ENCODE assay signal across 1 cellular context in genomic region chr9:133058550-133059320, GRCh38.
TF ChIP-seq lines count a peak whose summit lies in the region.

No MANE protein-coding gene starts in this region.

TF ChIP-seq in K562, 482 proteins besides CTCF, POLR2A, EP300 and RAD21 (continued from another document and continues in another):
- TF ChIP-seq CHD7 (IDR thresholded peaks at IDR 0.05; ENCODE audit: low read depth, low read length), result no peak
- TF ChIP-seq THRB (CRISPR knock-in tag; conservative IDR thresholded peaks at IDR 0.05), result no peak
- TF ChIP-seq ZKSCAN8 (CRISPR knock-in tag; IDR thresholded peaks at IDR 0.05), result no peak
- TF ChIP-seq BHLHE40 (IDR thresholded peaks at IDR 0.05; ENCODE audit: low read length), result 0 out of 2 replicates have a peak, but pooled peaks have one; percentile 19
- TF ChIP-seq SMARCA4 (IDR thresholded peaks at IDR 0.05), result peak; percentile 56; the same call in 1 of the 2 replicates
- no peak for TF ChIP-seq HIVEP1 (CRISPR knock-in tag; IDR thresholded peaks at IDR 0.05)
- TF ChIP-seq POLR2AphosphoS5 (IDR thresholded peaks at IDR 0.05; ENCODE audit: control insufficient read depth, insufficient read depth, low read depth, low read length), result no peak
- TF ChIP-seq CEBPG (CRISPR knock-in tag; IDR thresholded peaks at IDR 0.05), result peak; percentile 92
- peak; percentile 89 to 92 for TF ChIP-seq CEBPG (tag; conservative IDR thresholded peaks at IDR 0.05 in 1 of 2, IDR thresholded peaks at IDR 0.05 in 1 of 2)
- no peak for TF ChIP-seq NR2C2 (CRISPR knock-in tag; IDR thresholded peaks at IDR 0.05)
- no peak for TF ChIP-seq NR2C2 (tag; IDR thresholded peaks at IDR 0.05)
- no peak for TF ChIP-seq MCM7 (IDR thresholded peaks at IDR 0.05)
- 0 out of 2 replicates have a peak, but pooled peaks have one; percentile 22 for TF ChIP-seq NCOA1 (IDR thresholded peaks at IDR 0.05; ENCODE audit: low read depth)
- TF ChIP-seq NFATC3 (IDR thresholded peaks at IDR 0.05), result no peak
- peak; percentile 34; the same call in 1 of the 2 replicates for TF ChIP-seq POLR2AphosphoS2 (IDR thresholded peaks at IDR 0.05; ENCODE audit: low read length)
- TF ChIP-seq HDAC6 (IDR thresholded peaks at IDR 0.05; ENCODE audit: low read depth, low read length), result no peak
- no peak for TF ChIP-seq NR2C1 (IDR thresholded peaks at IDR 0.05)
- TF ChIP-seq NR2C1 (tag; IDR thresholded peaks at IDR 0.05), result no peak
- no peak for TF ChIP-seq PCBP1 (IDR thresholded peaks at IDR 0.05; ENCODE audit: low read depth, low read length, poor library complexity, severe bottlenecking)
- TF ChIP-seq CLOCK (CRISPR knock-in tag; IDR thresholded peaks at IDR 0.05; ENCODE audit: borderline replicate concordance), result no peak
- TF ChIP-seq ZNF518B (CRISPR knock-in tag; IDR thresholded peaks at IDR 0.05), result no peak
- TF ChIP-seq TEAD4 (IDR thresholded peaks at IDR 0.05; ENCODE audit: low read length), result no peak
- no peak for TF ChIP-seq TEAD4 (CRISPR knock-in tag; IDR thresholded peaks at IDR 0.05; ENCODE audit: borderline replicate concordance)
- no peak for TF ChIP-seq PHTF2 (CRISPR knock-in tag; IDR thresholded peaks at IDR 0.05)
- TF ChIP-seq HOMEZ (CRISPR knock-in tag; IDR thresholded peaks at IDR 0.05), result no peak
- TF ChIP-seq GTF2A2 (tag; IDR thresholded peaks at IDR 0.05), result no peak
- no peak for TF ChIP-seq KAT8 (IDR thresholded peaks at IDR 0.05; ENCODE audit: low read depth)
- TF ChIP-seq SAFB (IDR thresholded peaks at IDR 0.05; ENCODE audit: borderline replicate concordance, low read depth, low read length), result no peak
- TF ChIP-seq HDAC1 (IDR thresholded peaks at IDR 0.05), result peak in 1 of 2 experiments; percentile 50; a peak in 1 of 4 replicates
- TF ChIP-seq CCAR2 (IDR thresholded peaks at IDR 0.05; ENCODE audit: low read depth, low read length), result no peak
- TF ChIP-seq HCFC1 (IDR thresholded peaks at IDR 0.05; ENCODE audit: low read depth, low read length), result no peak
- no peak for TF ChIP-seq CBX2 (IDR thresholded peaks at IDR 0.05; ENCODE audit: insufficient read depth, low read length, poor library complexity, severe bottlenecking)
- TF ChIP-seq DIDO1 (tag; IDR thresholded peaks at IDR 0.05; ENCODE audit: low read depth), result no peak
- no peak for TF ChIP-seq RHOXF2B (CRISPR knock-in tag; conservative IDR thresholded peaks at IDR 0.05)
- no peak for TF ChIP-seq CHCHD3 (CRISPR knock-in tag; IDR thresholded peaks at IDR 0.05)
- TF ChIP-seq TCF3 (CRISPR knock-in tag; IDR thresholded peaks at IDR 0.05), result no peak
- TF ChIP-seq ZEB2 (IDR thresholded peaks at IDR 0.05), result peak; percentile 93
- no peak for TF ChIP-seq ZNF395 (CRISPR knock-in tag; IDR thresholded peaks at IDR 0.05)
- TF ChIP-seq HMG20B (CRISPR knock-in tag; IDR thresholded peaks at IDR 0.05), result no peak
- no peak for TF ChIP-seq MBD2 (IDR thresholded peaks at IDR 0.05; ENCODE audit: borderline replicate concordance, low read depth)
